24 cellular contexts compared by ENCODE assay signal in genomic region chr17:67281736-67282135, GRCh38. TPM values are rescaled to one million over a fixed set of nuclear protein-coding genes. Genes with fewer than 3 reads are reported as not detected.
A peak's percentile ranks its signal among the peaks of the same experiment; 100 is the strongest.
DNase-seq lines count a peak whose midpoint lies in the region; ATAC-seq and TF ChIP-seq lines count a peak whose summit lies in the region.
"Had no signal": no experiment of that assay in that cellular context is flagged by ENCODE, and none has a peak within 500 bp of the region (broad histone marks: within the 10 kb centered on the region; RNA-seq: fewer than 3 reads in every experiment).

No MANE protein-coding gene starts in this region.

- WGBS in SK-N-SH (ENCODE audit: low lambda C conversion rate) = 59% methylated on average over 8 of the region's 8 CpGs

- H3K4me1 Mint-ChIP-seq in WTC11 (peaks cover 21% of the 10 kb centered on the region), type B pancreatic cell (ENCODE audit: unreplicated experiment) (peaks cover 6% of the 10 kb centered on the region)
- no peaks in the 10 kb centered on the region for H3K4me1 Mint-ChIP-seq in natural killer cell treated with Interleukin-12 subunit alpha and Interleukin-12 subunit beta and Interleukin-15 and Interleukin-18, amount 100 ng/mL, for 72 hours (ENCODE audit: low read depth in 2 of 2)
- H3K4me1 Mint-ChIP-seq: activated CD4-positive, alpha-beta T cell treated with anti-CD3 and anti-CD28 coated beads, Interleukin-2, amount 10 ng/mL, durations not matched to agents 24 days and 14 days had no signal

- H3K4me3 Mint-ChIP-seq in WTC11 (no peak overlapping the region), type B pancreatic cell (no peak overlapping the region)
- H3K4me3 Mint-ChIP-seq in natural killer cell treated with Interleukin-12 subunit alpha and Interleukin-12 subunit beta and Interleukin-15 and Interleukin-18, amount 100 ng/mL, for 72 hours = no peak overlapping the region
- H3K4me3 Mint-ChIP-seq: activated CD4-positive, alpha-beta T cell treated with anti-CD3 and anti-CD28 coated beads, Interleukin-2, amount 10 ng/mL, durations not matched to agents 24 days and 14 days; activated naive CD4-positive, alpha-beta T cell treated with anti-CD3 and anti-CD28 coated beads for 36 hours; activated T-cell treated with anti-CD3 and anti-CD28 coated beads, Interleukin-2, amount 50 U/mL, for 4 hours; endodermal cell had no signal

- no peaks in the 10 kb centered on the region for H3K27me3 ChIP-seq in SK-N-SH (ENCODE audit: insufficient read depth)
- H3K27me3 ChIP-seq: cardiac muscle cell, SJCRH30 had no signal

- H3K79me2 ChIP-seq in SK-N-SH (ENCODE audit: insufficient read depth) = no peaks in the 10 kb centered on the region

- H3K27ac Mint-ChIP-seq in WTC11 = 0 out of 2 replicates have a peak overlapping the region, but pooled peaks have one; percentile 80
- peak overlapping the region; percentile 38 for H3K27ac Mint-ChIP-seq in type B pancreatic cell
- H3K27ac Mint-ChIP-seq in natural killer cell treated with Interleukin-12 subunit alpha and Interleukin-12 subunit beta and Interleukin-15 and Interleukin-18, amount 100 ng/mL, for 72 hours = no peak overlapping the region
- H3K27ac Mint-ChIP-seq: activated CD4-positive, alpha-beta T cell treated with anti-CD3 and anti-CD28 coated beads, Interleukin-2, amount 10 ng/mL, durations not matched to agents 24 days and 14 days; activated naive CD4-positive, alpha-beta T cell treated with anti-CD3 and anti-CD28 coated beads for 36 hours; endodermal cell had no signal

- TF ChIP-seq RAD21 in SK-N-SH (IDR thresholded peaks at IDR 0.05; ENCODE audit: low read length) = no peak

- no peak overlapping the region for H3K9ac ChIP-seq in SK-N-SH

- POLR2A ChIA-PET in SK-N-SH (lab: Yijun Ruan, JAX) = interaction anchor here (0.6 kb wide), 1 partner anchor 61 kb away, joined by 3 read pairs; no protein-coding TSS in a partner anchor
- POLR2A ChIA-PET in WTC11 (lab: Charles Lee) = no interaction called here

- H3K4me3 ChIP-seq in SK-N-SH (ENCODE audit: low read depth in 2 of 2, low read length in 1 of 2) = no peak overlapping the region
- H3K4me3 ChIP-seq: A549, cardiac muscle cell, SJCRH30 had no signal

- CTCF ChIA-PET in SK-N-SH (lab: Yijun Ruan, JAX) = interaction anchor here (0.6 to 1.6 kb wide), 2 partner anchors 65 to 554 kb away, joined by 3 to 4 read pairs; no protein-coding TSS in a partner anchor
- CTCF ChIA-PET in WTC11 (lab: Charles Lee) = interaction anchor here (0.8 to 2.2 kb wide), 5 partner anchors 9 to 193 kb away, joined by 3 to 23 read pairs (median 4); no protein-coding TSS in a partner anchor

- peak; percentile 45 for DNase-seq in SK-N-SH
- no peak for DNase-seq in WTC11 (ENCODE audit: low spot score)
- peak; percentile 70 for DNase-seq in islet precursor cell
- no peak for DNase-seq in type B pancreatic cell (ENCODE audit: extremely low spot score, unreplicated experiment)
- no peak for DNase-seq in hypothalamus (lab: John Stamatoyannopoulos, UW)
- DNase-seq in A172 (ENCODE audit: low spot score) = no peak
- no peak for DNase-seq in natural killer cell treated with Interleukin-12 subunit alpha and Interleukin-12 subunit beta and Interleukin-15 and Interleukin-18, amount 100 ng/mL, for 72 hours (ENCODE audit: low spot score)
- DNase-seq: activated CD4-positive, alpha-beta T cell treated with anti-CD3 and anti-CD28 coated beads, Interleukin-2, amount 10 ng/mL, durations not matched to agents 24 days and 14 days; activated naive CD4-positive, alpha-beta T cell treated with anti-CD3 and anti-CD28 coated beads for 36 hours; activated T-cell treated with anti-CD3 and anti-CD28 coated beads, Interleukin-2, amount 50 U/mL, for 4 hours; amniotic stem cell; cortex of kidney; DMS79; HCEC 1CT; NCI-H2081 treated with DMSO at 0.1 percent for 48 hours; NK-92 treated with Interleukin-12 subunit alpha and Interleukin-12 subunit beta, amount 100 ng/mL, for 24 hours; stimulated activated CD4-positive, alpha-beta T cell treated with anti-CD3 and anti-CD28 coated beads, Interleukin-2, amount 100 ng/mL, for 24 hours; T-helper 2 cell had no signal

- TF ChIP-seq CTCF in SK-N-SH (IDR thresholded peaks at IDR 0.05) = no peak
- no peak for TF ChIP-seq CTCF in WTC11 (IDR thresholded peaks at IDR 0.05)
- TF ChIP-seq CTCF in type B pancreatic cell (conservative IDR thresholded peaks at IDR 0.05) = no peak

- ATAC-seq in SK-N-SH treated with all-trans-retinoic acid at 6 μM for 48 hours = no peak
- ATAC-seq in WTC11 = peak; percentile 60
- no peak for ATAC-seq in natural killer cell treated with Interleukin-12 subunit alpha and Interleukin-12 subunit beta and Interleukin-15 and Interleukin-18, amount 100 ng/mL, for 72 hours
- ATAC-seq: activated T-cell treated with anti-CD3 and anti-CD28 coated beads, Interleukin-2, amount 50 U/mL, for 4 hours; Panc1 had no signal

- no peaks in the 10 kb centered on the region for H3K9me3 ChIP-seq in SK-N-SH
- H3K9me3 ChIP-seq: A549, SJCRH30 had no signal

- peaks cover 0 to 3% of the 10 kb centered on the region in 2 experiments; a peak in 1 of 4 replicates for H3K4me1 ChIP-seq in SK-N-SH (ENCODE audit: control insufficient read depth in 1 of 2, insufficient read depth in 2 of 2, low read depth in 1 of 2, low read length in 1 of 2)
- H3K4me1 ChIP-seq: A549 had no signal

- H3F3A ChIP-seq in SK-N-SH (replicated peaks; ENCODE audit: insufficient read depth) = no peaks in the 10 kb centered on the region

- H3K9me2 ChIP-seq in SK-N-SH = no peaks in the 10 kb centered on the region

- TF ChIP-seq EP300 in SK-N-SH (IDR thresholded peaks at IDR 0.05; ENCODE audit: borderline replicate concordance in 1 of 2, low read depth in 1 of 2, low read length in 1 of 2) = no peak

- H3K9me3 Mint-ChIP-seq in WTC11 (no peaks in the 10 kb centered on the region), type B pancreatic cell (no peaks in the 10 kb centered on the region)
- no peaks in the 10 kb centered on the region for H3K9me3 Mint-ChIP-seq in natural killer cell treated with Interleukin-12 subunit alpha and Interleukin-12 subunit beta and Interleukin-15 and Interleukin-18, amount 100 ng/mL, for 72 hours
- H3K9me3 Mint-ChIP-seq: activated CD4-positive, alpha-beta T cell treated with anti-CD3 and anti-CD28 coated beads, Interleukin-2, amount 10 ng/mL, durations not matched to agents 24 days and 14 days; activated naive CD4-positive, alpha-beta T cell treated with anti-CD3 and anti-CD28 coated beads for 36 hours; activated T-cell treated with anti-CD3 and anti-CD28 coated beads, Interleukin-2, amount 50 U/mL, for 4 hours; endodermal cell had no signal

- H2AFZ ChIP-seq in SK-N-SH (ENCODE audit: low read depth) = no peak overlapping the region

- no peaks in the 10 kb centered on the region for H4K20me1 ChIP-seq in SK-N-SH (ENCODE audit: insufficient read depth)

- H3K36me3 ChIP-seq in SK-N-SH (replicated peaks in 1 of 2; ENCODE audit: control insufficient read depth in 1 of 2, insufficient read depth in 2 of 2, low read length in 1 of 2) = no peaks in the 10 kb centered on the region
- H3K36me3 ChIP-seq: cardiac muscle cell, SJCRH30 had no signal

- H3K36me3 Mint-ChIP-seq in WTC11 (no peaks in the 10 kb centered on the region), type B pancreatic cell (no peaks in the 10 kb centered on the region)
- H3K36me3 Mint-ChIP-seq in natural killer cell treated with Interleukin-12 subunit alpha and Interleukin-12 subunit beta and Interleukin-15 and Interleukin-18, amount 100 ng/mL, for 72 hours = no peaks in the 10 kb centered on the region

- no peak overlapping the region for H3K4me2 ChIP-seq in SK-N-SH
- H3K4me2 ChIP-seq: A549 had no signal

- H3K27me3 Mint-ChIP-seq in WTC11 (ENCODE audit: low read depth) (no peaks in the 10 kb centered on the region), type B pancreatic cell (no peaks in the 10 kb centered on the region)
- no peaks in the 10 kb centered on the region for H3K27me3 Mint-ChIP-seq in natural killer cell treated with Interleukin-12 subunit alpha and Interleukin-12 subunit beta and Interleukin-15 and Interleukin-18, amount 100 ng/mL, for 72 hours

- no peak overlapping the region for H3K27ac ChIP-seq in SK-N-SH (ENCODE audit: low read depth in 2 of 2, low read length in 1 of 2)
- H3K27ac ChIP-seq: A549, cardiac muscle cell had no signal

TF ChIP-seq in SK-N-SH, 30 proteins besides CTCF, POLR2A, EP300 and RAD21:
- TF ChIP-seq NFIC (IDR thresholded peaks at IDR 0.05; ENCODE audit: borderline replicate concordance) (no peak), EZH2phosphoT487 (IDR thresholded peaks at IDR 0.05; ENCODE audit: borderline replicate concordance, low read depth) (no peak), MEF2A (IDR thresholded peaks at IDR 0.05; ENCODE audit: borderline replicate concordance, low read depth) (no peak)

TF ChIP-seq in WTC11, 78 proteins besides CTCF, POLR2A, EP300 and RAD21 (continues in another document):
- TF ChIP-seq OVOL2 (CRISPR knock-in tag; IDR thresholded peaks at IDR 0.05; ENCODE audit: borderline replicate concordance) (no peak), ERG (CRISPR knock-in tag; IDR thresholded peaks at IDR 0.05) (no peak), E2F1 (CRISPR knock-in tag; IDR thresholded peaks at IDR 0.05) (no peak)

RNA-seq across cellular contexts. Expression of gene HELZ, which starts 36.7 kb away (rescaled TPM):
- 4.3 and 5.8 TPM in 2 replicates for polyA plus RNA-seq in SK-N-SH (2012; rRNA removed)
- polyA plus RNA-seq in SK-N-SH (2012; cell fraction: cytosol; rRNA removed) = 4.9 and 5.2 TPM in 2 replicates
- 5.8 and 9.7 TPM in 2 replicates for polyA plus RNA-seq in SK-N-SH (2012; cell fraction: nucleus; rRNA removed)
- 46.5 to 49.1 TPM (median 47.4 TPM) in 3 replicates for total RNA-seq in WTC11 (2021)
- 55.1 and 57.3 TPM in 2 replicates for total RNA-seq in type B pancreatic cell (ENCODE audit: low replicate concordance)
- 28.5 and 44.1 TPM in 2 replicates for total RNA-seq in A172 (2014; rRNA removed; shearing (Covaris generic))
- total RNA-seq in natural killer cell treated with Interleukin-12 subunit alpha and Interleukin-12 subunit beta and Interleukin-15 and Interleukin-18, amount 100 ng/mL, for 72 hours = 100 to 1,000 TPM; 106 to 110 TPM

Comparison
In these comparisons a context has a peak if more than half of its experiments do, and no peak if none do; other contexts are left out.
1. DNase-seq: peak in SK-N-SH (single experiment) and islet precursor cell (single experiment); none in WTC11 (single experiment), type B pancreatic cell (single experiment), hypothalamus (0 of 51), A172 (single experiment) and natural killer cell treated with Interleukin-12 subunit alpha and Interleukin-12 subunit beta and Interleukin-15 and Interleukin-18, amount 100 ng/mL, for 72 hours (single experiment).
2. H3K27ac Mint-ChIP-seq: peak in WTC11 (single experiment) and type B pancreatic cell (single experiment); none in natural killer cell treated with Interleukin-12 subunit alpha and Interleukin-12 subunit beta and Interleukin-15 and Interleukin-18, amount 100 ng/mL, for 72 hours (0 of 2).